Comparison of ENCODE assay signal across 37 cellular contexts in the genomic region with DNA sequence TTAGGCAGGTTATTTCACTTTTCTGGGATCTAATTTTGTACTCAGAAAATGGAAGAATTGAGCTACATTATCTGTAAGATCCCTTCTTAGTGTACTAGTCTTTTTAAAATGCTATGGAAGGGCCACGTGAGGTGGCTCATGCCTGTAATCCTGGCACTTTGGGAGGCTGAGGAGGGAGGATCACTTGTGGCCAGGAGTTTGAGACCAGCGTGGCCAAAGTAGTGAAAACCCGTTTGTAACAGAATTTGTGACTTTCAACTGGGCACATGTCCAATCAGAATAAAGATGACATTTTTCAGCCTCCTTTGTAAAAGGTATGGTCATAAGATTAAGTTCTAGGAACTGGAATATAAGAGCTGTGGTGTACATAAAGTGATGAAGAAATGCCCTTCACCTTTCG. TPM values are rescaled to one million over a fixed set of nuclear protein-coding genes. Genes with fewer than 3 reads are reported as not detected.
"Had no signal": no experiment of that assay in that cellular context is flagged by ENCODE, and none has a peak within 500 bp of the region (broad histone marks: within the 10 kb centered on the region; RNA-seq: fewer than 3 reads in every experiment).

No MANE protein-coding gene starts in this region.

- DNase-seq: Karpas-422, Kasumi-1, MG63, MM.1S, MV-4-11, NCI-H1048, NCI-H1092, NCI-H1092 treated with DMSO at 0.1 percent for 48 hours, NCI-H1105, NCI-H1105 treated with DMSO at 0.1 percent for 48 hours, NCI-H1417, NCI-H1417 treated with DMSO at 0.1 percent for 48 hours, NCI-H1436, NCI-H1436 treated with DMSO at 0.1 percent for 48 hours, NCI-H146, NCI-H1694, NCI-H1694 treated with DMSO at 0.1 percent for 48 hours, NCI-H187, NCI-H187 treated with DMSO at 0.1 percent for 48 hours, NCI-H1930, NCI-H2029, NCI-H2029 treated with DMSO at 0.1 percent for 48 hours, NCI-H2081, NCI-H2081 treated with DMSO at 0.1 percent for 48 hours, NCI-H2107, NCI-H2171, NCI-H2171 treated with DMSO at 0.1 percent for 48 hours, NCI-H2227 treated with DMSO at 0.1 percent for 48 hours, NCI-H226, NCI-H345, NCI-H446, NCI-H446 treated with DMSO at 0.1 percent for 48 hours, NCI-H510A had no signal

- H3K4me3 ChIP-seq: MG63 had no signal

- H3K27ac ChIP-seq: KMS-11 had no signal

- H3K9me3 ChIP-seq: MG63 had no signal

- H3K4me2 ChIP-seq: KMS-11 had no signal

RNA-seq across cellular contexts. Expression of a gene that starts 3.1 kb away (rescaled TPM):
- total RNA-seq: LHCN-M2, M059J, MCF 10A had no signal
